ENCODE assay signal across 7 cellular contexts in the genomic region with DNA sequence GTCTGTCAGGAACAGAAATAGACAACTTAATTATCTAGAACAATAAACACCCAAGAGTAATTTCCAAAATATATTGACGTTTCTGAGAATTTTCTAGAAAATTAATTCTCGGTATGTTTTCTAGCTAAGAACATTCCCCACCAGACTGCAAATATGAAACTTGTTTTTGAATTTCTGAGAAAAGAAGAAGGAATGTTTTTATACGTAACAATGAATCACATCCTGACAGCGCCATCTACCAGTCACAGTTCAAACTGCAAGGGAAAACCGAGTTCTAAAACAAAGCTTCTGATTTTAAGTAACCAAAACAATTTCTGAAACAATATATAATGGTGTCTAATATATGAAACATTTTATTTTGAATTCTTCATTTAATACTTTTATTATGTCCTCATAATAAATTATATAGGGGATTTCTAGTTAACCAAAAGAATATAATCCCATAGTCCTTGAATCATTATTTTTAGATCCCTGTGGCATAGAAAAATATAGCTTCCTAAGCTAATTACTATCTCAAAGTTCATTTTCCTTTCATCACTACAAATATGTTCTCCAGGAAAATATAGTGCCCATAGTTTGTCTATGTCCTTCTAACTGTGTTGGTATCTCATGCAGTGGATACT. TPM values are rescaled to one million over a fixed set of nuclear protein-coding genes. Genes with fewer than 3 reads are reported as not detected.
DNase-seq lines count a peak whose midpoint lies in the region; ATAC-seq and TF ChIP-seq lines count a peak whose summit lies in the region.

No MANE protein-coding gene starts in this region.

- intact Hi-C loops in sigmoid colon (cut with DNase I): loop anchor here (10.0 kb wide), 2 partner anchors 354 to 416 kb away; no protein-coding TSS in a partner anchor

- ATAC-seq in HG02840 (IDR thresholded peaks at IDR 0.05; ENCODE audit: low FRiP score, unreplicated experiment) (no peak), HG03521 (IDR thresholded peaks at IDR 0.05; ENCODE audit: unreplicated experiment) (no peak)

- H3K27ac ChIP-seq in SJCRH30: no peak overlapping the region
- no peak overlapping the region for H3K27ac ChIP-seq in sigmoid colon

- no peak for TF ChIP-seq EP300 in sigmoid colon (IDR thresholded peaks at IDR 0.05)

- no peak for TF ChIP-seq POLR2A in sigmoid colon (IDR thresholded peaks at IDR 0.05)

- H3K4me1 ChIP-seq in SJCRH30: no peaks in the 10 kb centered on the region
- H3K4me1 ChIP-seq in sigmoid colon: no peaks in the 10 kb centered on the region

- H3K4me3 ChIP-seq in Jurkat, Clone E6-1 (ENCODE audit: low read length): no peak overlapping the region
- H3K4me3 ChIP-seq in SJCRH30 (no peak overlapping the region), fibroblast of pulmonary artery (replicated peaks; ENCODE audit: low read depth, low read length) (no peak overlapping the region), sigmoid colon (no peak overlapping the region)

- H3K36me3 ChIP-seq in SJCRH30 (no peaks in the 10 kb centered on the region), sigmoid colon (no peaks in the 10 kb centered on the region)

- TF ChIP-seq CTCF in fibroblast of pulmonary artery (IDR thresholded peaks at IDR 0.05; ENCODE audit: low read length, missing control alignments) (peak; percentile 83), sigmoid colon (IDR thresholded peaks at IDR 0.05) (peak; percentile 25 to 72 (median 52))

- H3K9me3 ChIP-seq in SJCRH30 (replicated peaks) (no peaks in the 10 kb centered on the region), sigmoid colon (no peaks in the 10 kb centered on the region)

- peak; percentile 51 for DNase-seq in EL
- DNase-seq in Jurkat, Clone E6-1 (ENCODE audit: low read depth, low spot score): peak; percentile 35
- peak; percentile 20 to 66 for DNase-seq in SJCRH30
- DNase-seq in fibroblast of pulmonary artery (ENCODE audit: low read depth): peak; percentile 78
- DNase-seq in sigmoid colon: peak; percentile 66

- H3K27me3 ChIP-seq in SJCRH30 (no peaks in the 10 kb centered on the region), sigmoid colon (no peaks in the 10 kb centered on the region)

- 32 to 54% methylated on average over 5 of the region's 5 CpGs for WGBS in sigmoid colon, 2 donors

RNA-seq across cellular contexts. Expression of gene MEOX2, which starts 34.5 kb away (rescaled TPM):
- polyA plus RNA-seq in Jurkat, Clone E6-1 (2012; ENCODE audit: insufficient read depth, insufficient read length): not detected
- not detected in 2 replicates for total RNA-seq in SJCRH30 (2014; rRNA removed; shearing (Covaris generic))
- 1 to 10 TPM; 1.6 to 9.7 (median 6.7) TPM for total RNA-seq in sigmoid colon
- 1 to 10 TPM in 1 of 3 donors, under 1 TPM in 2; 0.23 to 1.1 (median 0.60) TPM for polyA plus RNA-seq in sigmoid colon
